In the genomic region with DNA sequence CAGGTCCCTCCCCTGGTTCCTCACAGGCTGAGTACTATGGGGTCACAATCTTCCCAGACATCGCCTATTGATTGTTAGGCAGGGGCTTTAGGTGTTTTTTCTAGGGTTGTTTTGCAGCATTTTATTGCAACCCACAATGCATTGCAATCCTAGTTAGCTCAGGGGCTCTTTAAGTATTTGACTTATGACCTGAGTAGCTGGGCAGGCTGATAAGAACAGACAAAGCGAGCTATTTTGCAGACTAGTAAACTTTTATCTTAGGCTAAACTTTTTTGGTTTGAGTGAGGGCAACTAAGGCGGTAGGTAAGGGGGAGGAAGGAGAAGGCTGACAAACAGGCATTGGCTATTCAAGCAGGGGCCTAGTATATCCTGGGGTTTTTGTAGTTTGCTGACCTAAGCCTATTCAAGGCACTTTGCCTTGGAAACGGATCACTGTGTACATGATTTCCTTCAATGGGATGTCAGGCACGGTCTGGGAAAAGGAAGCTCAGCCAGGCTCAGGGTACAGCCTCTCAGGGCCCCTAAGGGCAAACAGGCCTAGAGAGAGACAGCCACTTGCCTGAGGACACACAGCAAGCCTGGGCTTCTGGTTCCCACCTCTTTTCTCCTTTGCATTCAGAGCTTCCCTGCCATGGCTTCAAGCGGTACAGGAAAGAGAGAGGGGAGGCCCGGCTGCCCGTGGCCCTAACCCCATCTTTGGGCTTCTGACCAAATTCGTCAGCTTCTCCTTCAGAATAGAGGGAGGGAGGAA, we compare ENCODE assay signal across 22 cellular contexts. TPM values are rescaled to one million over a fixed set of nuclear protein-coding genes. Genes with fewer than 3 reads are reported as not detected.
DNase-seq lines count a peak whose midpoint lies in the region; ATAC-seq and TF ChIP-seq lines count a peak whose summit lies in the region.
"Had no signal": no experiment of that assay in that cellular context is flagged by ENCODE, and none has a peak within 500 bp of the region (broad histone marks: within the 10 kb centered on the region; RNA-seq: fewer than 3 reads in every experiment).

No MANE protein-coding gene starts in this region.

- H3K9me3 ChIP-seq in Loucy (ENCODE audit: insufficient read depth, low read depth, low read length) = no peaks in the 10 kb centered on the region
- no peaks in the 10 kb centered on the region for H3K9me3 ChIP-seq in liver (ENCODE audit: control insufficient read depth in 4 of 4, low read length in 3 of 4)
- no peaks in the 10 kb centered on the region for H3K9me3 ChIP-seq in smooth muscle cell (replicated peaks; ENCODE audit: low read depth)
- no peaks in the 10 kb centered on the region for H3K9me3 ChIP-seq in SK-N-SH
- H3K9me3 ChIP-seq: prostate gland had no signal

- H3K4me1 ChIP-seq in Loucy (ENCODE audit: insufficient read depth, low read length, poor library complexity, severe bottlenecking) = peaks cover 16% of the 10 kb centered on the region
- H3K4me1 ChIP-seq in liver (ENCODE audit: control insufficient read depth in 4 of 4, insufficient read depth in 4 of 4, low read length in 3 of 4) = peaks cover 6 to 26% (median 23%) of the 10 kb centered on the region in 4 donors
- no peaks in the 10 kb centered on the region for H3K4me1 ChIP-seq in smooth muscle cell (ENCODE audit: low read depth)
- peaks cover 0 to 5% of the 10 kb centered on the region in 2 experiments; a peak in 1 of 4 replicates for H3K4me1 ChIP-seq in SK-N-SH (ENCODE audit: control insufficient read depth in 1 of 2, insufficient read depth in 2 of 2, low read depth in 1 of 2, low read length in 1 of 2)
- H3K4me1 ChIP-seq: prostate gland had no signal

- peak overlapping the region; percentile 48 for H3K9ac ChIP-seq in Loucy (ENCODE audit: low read depth, low read length, poor library complexity, severe bottlenecking)
- no peak overlapping the region for H3K9ac ChIP-seq in liver (ENCODE audit: low read depth in 1 of 2, low read length in 2 of 2)
- no peak overlapping the region for H3K9ac ChIP-seq in smooth muscle cell (ENCODE audit: low read depth)
- H3K9ac ChIP-seq in SK-N-SH = no peak overlapping the region
- H3K9ac ChIP-seq: GM23248 had no signal

- TF ChIP-seq CTCF in Loucy (conservative IDR thresholded peaks at IDR 0.05; ENCODE audit: low read length) = no peak
- TF ChIP-seq CTCF in coronary artery (IDR thresholded peaks at IDR 0.05) = no peak
- no peak for TF ChIP-seq CTCF in liver (IDR thresholded peaks at IDR 0.05; ENCODE audit: low read depth, low read length, missing input control)
- no peak for TF ChIP-seq CTCF in smooth muscle cell (IDR thresholded peaks at IDR 0.05; ENCODE audit: borderline replicate concordance, insufficient read depth, poor library complexity, severe bottlenecking)
- no peak for TF ChIP-seq CTCF in SK-N-SH (IDR thresholded peaks at IDR 0.05)

- DNase-seq in coronary artery (ENCODE audit: low spot score) = peak; percentile 58
- DNase-seq in smooth muscle cell (lab: John Stamatoyannopoulos, UW; ENCODE audit: unreplicated experiment) = no peak
- DNase-seq in SK-N-SH = no peak
- DNase-seq in activated CD4-positive, alpha-beta T cell treated with anti-CD3 and anti-CD28 coated beads for 1 hour = no peak
- DNase-seq: activated CD4-positive, alpha-beta T cell treated with anti-CD3 and anti-CD28 coated beads, Interleukin-2, amount 10 ng/mL, durations not matched to agents 24 days and 14 days; foreskin melanocyte; GM23248; mesendoderm; naive thymus-derived CD8-positive, alpha-beta T cell; NCI-H524; stimulated activated CD4-positive, alpha-beta T cell treated with anti-CD3 and anti-CD28 coated beads, Interleukin-1b, Interleukin-23, amount 100 ng/mL, for 48 hours had no signal

- H2AFZ ChIP-seq in Loucy (ENCODE audit: low read length) (peak overlapping the region; percentile 75), smooth muscle cell (ENCODE audit: low read depth) (peak overlapping the region; percentile 46), SK-N-SH (ENCODE audit: low read depth) (no peak overlapping the region)
- H2AFZ ChIP-seq: GM23248 had no signal

- no peaks in the 10 kb centered on the region for H3K9me2 ChIP-seq in Loucy (replicated peaks; ENCODE audit: low read depth, low read length)
- no peaks in the 10 kb centered on the region for H3K9me2 ChIP-seq in SK-N-SH

- no peak for TF ChIP-seq EP300 in SK-N-SH (IDR thresholded peaks at IDR 0.05; ENCODE audit: borderline replicate concordance in 1 of 2, low read depth in 1 of 2, low read length in 1 of 2)

- no peaks in the 10 kb centered on the region for H3K79me2 ChIP-seq in Loucy (ENCODE audit: insufficient read depth, low read length)
- H3K79me2 ChIP-seq in smooth muscle cell (ENCODE audit: low read depth) = no peaks in the 10 kb centered on the region
- H3K79me2 ChIP-seq in SK-N-SH (ENCODE audit: insufficient read depth) = no peaks in the 10 kb centered on the region

- no peak for ATAC-seq in GM21360 (IDR thresholded peaks at IDR 0.05; ENCODE audit: unreplicated experiment)
- ATAC-seq: naive thymus-derived CD8-positive, alpha-beta T cell; stimulated activated memory B cell treated with anti-CD40 and anti-IgM and Interleukin-4, amounts not matched to agents 10 μg/mL and 1 μg/mL and 100 μg/mL, for 72 hours had no signal

- CTCF ChIA-PET in SK-N-SH (lab: Yijun Ruan, JAX) = interaction anchor here (0.7 to 1.2 kb wide), 2 partner anchors 11 to 125 kb away, joined by 3 read pairs; no protein-coding TSS in a partner anchor

- TF ChIP-seq RAD21 in liver (IDR thresholded peaks at IDR 0.05) = no peak
- TF ChIP-seq RAD21 in SK-N-SH (IDR thresholded peaks at IDR 0.05; ENCODE audit: low read length) = no peak

- H4K20me1 ChIP-seq in Loucy (ENCODE audit: insufficient read depth, low read length, poor library complexity, severe bottlenecking) (no peaks in the 10 kb centered on the region), smooth muscle cell (ENCODE audit: low read depth) (no peaks in the 10 kb centered on the region), SK-N-SH (ENCODE audit: insufficient read depth) (no peaks in the 10 kb centered on the region)

- H3K4me2 ChIP-seq in Loucy (ENCODE audit: low read depth, low read length, poor library complexity, severe bottlenecking) (no peak overlapping the region), smooth muscle cell (no peak overlapping the region), SK-N-SH (no peak overlapping the region)

- 57% methylated on average over 9 of the region's 9 CpGs for WGBS in liver
- 55% methylated on average over 9 of the region's 9 CpGs for WGBS in smooth muscle cell (ENCODE audit: low lambda C conversion rate)
- 68% methylated on average over 9 of the region's 9 CpGs for WGBS in SK-N-SH (ENCODE audit: low lambda C conversion rate)

- no peaks in the 10 kb centered on the region for H3K36me3 ChIP-seq in Loucy (ENCODE audit: insufficient read depth, low read length)
- H3K36me3 ChIP-seq in liver (ENCODE audit: control insufficient read depth in 4 of 4, insufficient read depth in 3 of 4, low read depth in 1 of 4, low read length in 3 of 4) = no peaks in the 10 kb centered on the region
- H3K36me3 ChIP-seq in smooth muscle cell (ENCODE audit: low read depth) = no peaks in the 10 kb centered on the region
- H3K36me3 ChIP-seq in SK-N-SH (replicated peaks in 1 of 2; ENCODE audit: control insufficient read depth in 1 of 2, insufficient read depth in 2 of 2, low read length in 1 of 2) = no peaks in the 10 kb centered on the region
- H3K36me3 ChIP-seq: prostate gland had no signal

- H3F3A ChIP-seq in Loucy (ENCODE audit: low read depth) (no peaks in the 10 kb centered on the region), smooth muscle cell (ENCODE audit: low read depth) (no peaks in the 10 kb centered on the region), SK-N-SH (replicated peaks; ENCODE audit: insufficient read depth) (no peaks in the 10 kb centered on the region)

- H3K27ac ChIP-seq in coronary artery (no peak overlapping the region), liver (ENCODE audit: low read depth in 1 of 2, low read length in 2 of 2) (no peak overlapping the region), smooth muscle cell (ENCODE audit: low read depth) (no peak overlapping the region), SK-N-SH (ENCODE audit: low read depth in 2 of 2, low read length in 1 of 2) (no peak overlapping the region)
- H3K27ac ChIP-seq: GM23248, prostate gland had no signal

- H3K27me3 ChIP-seq in Loucy (ENCODE audit: insufficient read depth, low read length, poor library complexity, severe bottlenecking) = no peaks in the 10 kb centered on the region
- H3K27me3 ChIP-seq in liver (ENCODE audit: control insufficient read depth in 4 of 4, insufficient read depth in 4 of 4, low read length in 3 of 4) = no peaks in the 10 kb centered on the region
- H3K27me3 ChIP-seq in smooth muscle cell (ENCODE audit: low read depth) = no peaks in the 10 kb centered on the region
- H3K27me3 ChIP-seq in SK-N-SH (ENCODE audit: insufficient read depth) = no peaks in the 10 kb centered on the region

- POLR2A ChIA-PET in SK-N-SH (lab: Yijun Ruan, JAX) = no interaction called here

- H3K4me3 ChIP-seq in Loucy (ENCODE audit: low read length, poor library complexity, severe bottlenecking) (no peak overlapping the region), coronary artery (no peak overlapping the region), liver (ENCODE audit: low read depth in 1 of 3, low read length in 3 of 3) (no peak overlapping the region), smooth muscle cell (no peak overlapping the region), SK-N-SH (ENCODE audit: low read depth in 2 of 2, low read length in 1 of 2) (no peak overlapping the region)
- H3K4me3 ChIP-seq: GM23248, prostate gland had no signal

TF ChIP-seq in liver, 16 proteins besides CTCF, POLR2A, EP300 and RAD21 (continues in another document):
- TF ChIP-seq SP1 (IDR thresholded peaks at IDR 0.05) = peak; percentile 9

TF ChIP-seq in SK-N-SH, 30 proteins besides CTCF, POLR2A, EP300 and RAD21 (continues in another document):
- no peak for TF ChIP-seq FOXJ3 (CRISPR knock-in tag; IDR thresholded peaks at IDR 0.05)

RNA-seq across cellular contexts. Expression of gene DRC7, which starts 6.4 kb away (rescaled TPM):
- total RNA-seq in liver = 1 to 10 TPM in 1 of 2 donors, under 1 TPM in 1; 0.08 to 1.8 TPM
- under 1 TPM in 1 of 2 donors, not detected in 1; 0.06 TPM for polyA plus RNA-seq in liver
- 0.94 TPM in 1 of 2 replicates, not detected in the other for total RNA-seq in smooth muscle cell
- polyA plus RNA-seq in smooth muscle cell = not detected in 2 replicates
- polyA plus RNA-seq in SK-N-SH (2012; rRNA removed) = 0.58 and 0.94 TPM in 2 replicates
- polyA plus RNA-seq in SK-N-SH (2012; cell fraction: cytosol; rRNA removed) = 0.60 and 0.84 TPM in 2 replicates
- polyA plus RNA-seq in SK-N-SH (2012; cell fraction: nucleus; rRNA removed) = 1.2 and 2.2 TPM in 2 replicates
- total RNA-seq: activated CD4-positive, alpha-beta T cell treated with anti-CD3 and anti-CD28 coated beads, Interleukin-2, amount 10 ng/mL, durations not matched to agents 24 days and 14 days; activated T-helper 1 cell treated with anti-CD3 and anti-CD28 coated beads, Interleukin-12 subunit alpha, Interleukin-12 subunit beta, Interleukin-2, Interleukin-4 antibody, amounts not matched to agents 30 ng/mL and 10 ng/mL and 1 ng/mL, durations not matched to agents 14 hours and 24 hours and 36 hours; aorta; Daoy; epithelial cell of proximal tubule; GM23248; naive thymus-derived CD8-positive, alpha-beta T cell; SK-MEL-5 had no signal
- polyA plus RNA-seq: GM23248; naive thymus-derived CD8-positive, alpha-beta T cell had no signal

RNA-seq across cellular contexts. Expression of gene ADGRG3, which starts 32.9 kb away (rescaled TPM):
- total RNA-seq in liver (1 to 10 TPM; 1.4 to 3.2 TPM), smooth muscle cell (0.13 TPM in 1 of 2 replicates, not detected in the other)
- polyA plus RNA-seq in liver (under 1 TPM; 0.52 to 0.63 TPM), smooth muscle cell (not detected in 2 replicates), SK-N-SH (2012; rRNA removed) (not detected in 2 replicates)
- polyA plus RNA-seq in SK-N-SH (2012; cell fraction: cytosol; rRNA removed) = not detected in 2 replicates
- not detected in 2 replicates for polyA plus RNA-seq in SK-N-SH (2012; cell fraction: nucleus; rRNA removed)
- total RNA-seq: activated CD4-positive, alpha-beta T cell treated with anti-CD3 and anti-CD28 coated beads, Interleukin-2, amount 10 ng/mL, durations not matched to agents 24 days and 14 days; activated T-helper 1 cell treated with anti-CD3 and anti-CD28 coated beads, Interleukin-12 subunit alpha, Interleukin-12 subunit beta, Interleukin-2, Interleukin-4 antibody, amounts not matched to agents 30 ng/mL and 10 ng/mL and 1 ng/mL, durations not matched to agents 14 hours and 24 hours and 36 hours; Daoy; GM23248; kidney epithelial cell; naive thymus-derived CD8-positive, alpha-beta T cell; prostate gland; SK-MEL-5 had no signal
- polyA plus RNA-seq: GM23248; naive thymus-derived CD8-positive, alpha-beta T cell had no signal

RNA-seq across cellular contexts. Expression of gene KATNB1, which starts 34.6 kb away (rescaled TPM):
- total RNA-seq in liver (10 to 100 TPM in 1 of 2 donors, 1 to 10 TPM in 1; 7.6 to 16.4 TPM), smooth muscle cell (11.9 and 15.5 TPM in 2 replicates)
- polyA plus RNA-seq in liver (1 to 10 TPM; 4.5 to 7.4 TPM), smooth muscle cell (14.2 and 23.6 TPM in 2 replicates), SK-N-SH (2012; rRNA removed) (39.2 and 43.7 TPM in 2 replicates)
- polyA plus RNA-seq in SK-N-SH (2012; cell fraction: cytosol; rRNA removed) = 12.0 and 20.7 TPM in 2 replicates
- 158 and 170 TPM in 2 replicates for polyA plus RNA-seq in SK-N-SH (2012; cell fraction: nucleus; rRNA removed)
